1 cellular context compared by ENCODE assay signal in the genomic region with DNA sequence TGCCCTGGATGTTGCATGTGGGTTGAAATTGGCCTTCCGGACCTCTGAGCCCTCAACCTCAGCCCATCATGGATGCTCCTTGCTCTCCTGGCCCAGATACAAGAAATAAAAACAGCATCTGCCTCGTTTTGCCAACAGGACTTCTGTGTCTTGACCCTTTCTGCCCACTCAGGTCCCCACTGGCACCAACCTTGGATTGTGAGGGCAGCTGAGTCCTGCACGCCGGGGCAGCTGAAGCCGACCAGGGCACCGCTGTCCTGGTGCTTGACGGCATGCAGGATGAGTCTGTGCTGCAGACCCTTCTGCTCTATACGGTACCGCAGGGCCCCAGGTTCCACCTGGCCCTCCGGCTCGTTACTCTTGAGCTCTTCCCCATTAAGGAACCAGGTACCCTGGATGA.
TF ChIP-seq lines count a peak whose summit lies in the region.

No MANE protein-coding gene starts in this region.

TF ChIP-seq in SK-N-SH, 30 proteins besides CTCF, POLR2A, EP300 and RAD21 (continued from another document):
- TF ChIP-seq, protein P1, sequence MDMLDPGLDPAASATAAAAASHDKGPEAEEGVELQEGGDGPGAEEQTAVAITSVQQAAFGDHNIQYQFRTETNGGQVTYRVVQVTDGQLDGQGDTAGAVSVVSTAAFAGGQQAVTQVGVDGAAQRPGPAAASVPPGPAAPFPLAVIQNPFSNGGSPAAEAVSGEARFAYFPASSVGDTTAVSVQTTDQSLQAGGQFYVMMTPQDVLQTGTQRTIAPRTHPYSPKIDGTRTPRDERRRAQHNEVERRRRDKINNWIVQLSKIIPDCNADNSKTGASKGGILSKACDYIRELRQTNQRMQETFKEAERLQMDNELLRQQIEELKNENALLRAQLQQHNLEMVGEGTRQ (IDR thresholded peaks at IDR 0.05; ENCODE audit: borderline replicate concordance, low read depth, low read length), result no peak
- TF ChIP-seq RXRA (IDR thresholded peaks at IDR 0.05; ENCODE audit: borderline replicate concordance, low read depth), result no peak
